Comparison of ENCODE assay signal across 9 cellular contexts in the genomic region with DNA sequence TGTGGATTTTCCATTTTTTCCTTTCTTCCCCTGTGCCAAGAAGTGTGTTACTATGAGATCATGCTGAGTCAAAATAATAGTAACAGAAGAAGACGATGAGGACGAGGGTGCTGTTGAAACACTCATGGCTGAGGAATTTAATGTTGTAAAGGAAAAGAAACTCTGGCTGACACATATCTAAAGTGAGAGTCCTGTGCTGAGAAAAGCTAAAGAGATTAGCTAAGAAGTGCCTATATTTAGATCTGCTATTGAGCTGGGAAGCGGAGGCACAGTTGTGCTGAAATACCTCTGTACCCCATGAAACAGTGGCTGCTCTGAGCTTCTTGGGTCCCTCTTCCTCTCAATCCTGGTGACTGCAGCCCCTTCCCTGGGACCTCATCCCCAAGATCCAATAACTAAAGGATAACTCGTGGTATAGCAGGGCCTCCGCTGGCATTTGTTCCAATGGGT. TPM values are rescaled to one million over a fixed set of nuclear protein-coding genes. Genes with fewer than 3 reads are reported as not detected.
A peak's percentile ranks its signal among the peaks of the same experiment; 100 is the strongest.
DNase-seq lines count a peak whose midpoint lies in the region; ATAC-seq, FAIRE-seq and TF ChIP-seq lines count a peak whose summit lies in the region.
"Had no signal": no experiment of that assay in that cellular context is flagged by ENCODE, and none has a peak within 500 bp of the region (broad histone marks: within the 10 kb centered on the region; RNA-seq: fewer than 3 reads in every experiment).

No MANE protein-coding gene starts in this region.

- peak overlapping the region; percentile 98 for H3K27ac Mint-ChIP-seq in activated naive CD4-positive, alpha-beta T cell treated with anti-CD3 and anti-CD28 coated beads for 36 hours

- intact Hi-C loops in activated naive CD4-positive, alpha-beta T cell treated with anti-CD3 and anti-CD28 coated beads for 36 hours (cut with micrococcal nuclease): loop anchor here (1.0 to 10.0 kb wide), 23 partner anchors 18 to 1814 kb away; a partner anchor contains a TSS
- intact Hi-C loops in kidney (cut with DNase I): no loop called here

- no peak overlapping the region for H3K9ac ChIP-seq in kidney (ENCODE audit: low read length in 2 of 2)

- H3K4me3 Mint-ChIP-seq in activated naive CD4-positive, alpha-beta T cell treated with anti-CD3 and anti-CD28 coated beads for 36 hours: peak overlapping the region; percentile 76

- H3K27me3 Mint-ChIP-seq in activated naive CD4-positive, alpha-beta T cell treated with anti-CD3 and anti-CD28 coated beads for 36 hours (ENCODE audit: low read depth): no peaks in the 10 kb centered on the region

- ATAC-seq in activated CD4-positive, CD25-positive, alpha-beta regulatory T cell treated with anti-CD3 and anti-CD28 coated beads, Interleukin-2, amount 50 U/mL, for 24 hours: peak; percentile 17 to 19
- ATAC-seq in HG03095 (IDR thresholded peaks at IDR 0.05; ENCODE audit: unreplicated experiment) (peak; percentile 32), HG02763 (IDR thresholded peaks at IDR 0.05; ENCODE audit: unreplicated experiment) (no peak)

- no peaks in the 10 kb centered on the region for H3K9me3 ChIP-seq in kidney (ENCODE audit: control insufficient read depth in 1 of 2, low read length in 2 of 2)

- DNase-seq in activated CD4-positive, CD25-positive, alpha-beta regulatory T cell treated with anti-CD3 and anti-CD28 coated beads, Interleukin-2, amount 50 U/mL, for 72 hours: no peak
- DNase-seq in activated naive CD4-positive, alpha-beta T cell treated with anti-CD3 and anti-CD28 coated beads for 36 hours: peak; percentile 59
- DNase-seq in kidney: peak; percentile 6
- no peak for DNase-seq in OCI-M2 (lab: John Stamatoyannopoulos, UW; ENCODE audit: unreplicated experiment)
- no peak for DNase-seq in DMS114 treated with DMSO at 0.1 percent for 48 hours (lab: John Stamatoyannopoulos, UW; ENCODE audit: unreplicated experiment)

- H3K4me1 Mint-ChIP-seq in activated naive CD4-positive, alpha-beta T cell treated with anti-CD3 and anti-CD28 coated beads for 36 hours (ENCODE audit: low read depth): peaks cover 64% of the 10 kb centered on the region

- FAIRE-seq in kidney (lab: Jason Lieb, UNC): no peak
- FAIRE-seq: A204.1 had no signal

- no peak overlapping the region for H3K4me3 ChIP-seq in kidney (ENCODE audit: low read length in 2 of 2)

- peaks cover 35% of the 10 kb centered on the region for H3K36me3 Mint-ChIP-seq in activated naive CD4-positive, alpha-beta T cell treated with anti-CD3 and anti-CD28 coated beads for 36 hours (ENCODE audit: low read depth)

- peaks cover 2% of the 10 kb centered on the region for H3K9me3 Mint-ChIP-seq in activated naive CD4-positive, alpha-beta T cell treated with anti-CD3 and anti-CD28 coated beads for 36 hours

- CTCF ChIA-PET in activated naive CD4-positive, alpha-beta T cell treated with anti-CD3 and anti-CD28 coated beads for 36 hours (lab: Charles Lee): interaction anchor here (0.5 to 1.5 kb wide), 4 partner anchors 11 to 427 kb away, joined by 3 to 7 read pairs (median 4); no protein-coding TSS in a partner anchor

- H3K27ac ChIP-seq in kidney (ENCODE audit: low read depth in 2 of 2, low read length in 2 of 2): peak overlapping the region in 1 of 2 donors; percentile 83

- no peak for TF ChIP-seq CTCF in kidney (IDR thresholded peaks at IDR 0.05; ENCODE audit: borderline replicate concordance, extremely low read depth, insufficient read depth)

- H3K36me3 ChIP-seq in kidney (ENCODE audit: control insufficient read depth in 1 of 2, insufficient read depth in 2 of 2, low read length in 2 of 2): no peaks in the 10 kb centered on the region

- H3K4me1 ChIP-seq in kidney (ENCODE audit: control insufficient read depth in 1 of 2, insufficient read depth in 1 of 2, low read depth in 1 of 2, low read length in 2 of 2): peaks cover 4 to 10% of the 10 kb centered on the region in 2 donors

RNA-seq across cellular contexts. Expression of a gene that starts 1.1 kb away (rescaled TPM):
- total RNA-seq in activated naive CD4-positive, alpha-beta T cell treated with anti-CD3 and anti-CD28 coated beads for 36 hours: 100 to 1,000 TPM; 115 to 120 TPM
- total RNA-seq in kidney: 16.0 TPM
- polyA plus RNA-seq in kidney (ENCODE audit: insufficient read depth, low read depth, low replicate concordance): 3.1 TPM

RNA-seq across cellular contexts. Expression of a gene that starts 4.2 kb away (rescaled TPM):
- 100 to 1,000 TPM in 1 of 2 experiments, 10 to 100 TPM in 1; 99.1 to 107 TPM for total RNA-seq in activated naive CD4-positive, alpha-beta T cell treated with anti-CD3 and anti-CD28 coated beads for 36 hours
- total RNA-seq in kidney: 145 TPM
- 406 TPM for polyA plus RNA-seq in kidney (ENCODE audit: insufficient read depth, low read depth, low replicate concordance)

Comparison
In these comparisons a context has a peak if more than half of its experiments do, and no peak if none do; other contexts are left out.
1. DNase-seq: peak in activated naive CD4-positive, alpha-beta T cell treated with anti-CD3 and anti-CD28 coated beads for 36 hours (single experiment) and kidney (single experiment); none in activated CD4-positive, CD25-positive, alpha-beta regulatory T cell treated with anti-CD3 and anti-CD28 coated beads, Interleukin-2, amount 50 U/mL, for 72 hours (single experiment), OCI-M2 (single experiment) and DMS114 treated with DMSO at 0.1 percent for 48 hours (single experiment).